In the genomic region with DNA sequence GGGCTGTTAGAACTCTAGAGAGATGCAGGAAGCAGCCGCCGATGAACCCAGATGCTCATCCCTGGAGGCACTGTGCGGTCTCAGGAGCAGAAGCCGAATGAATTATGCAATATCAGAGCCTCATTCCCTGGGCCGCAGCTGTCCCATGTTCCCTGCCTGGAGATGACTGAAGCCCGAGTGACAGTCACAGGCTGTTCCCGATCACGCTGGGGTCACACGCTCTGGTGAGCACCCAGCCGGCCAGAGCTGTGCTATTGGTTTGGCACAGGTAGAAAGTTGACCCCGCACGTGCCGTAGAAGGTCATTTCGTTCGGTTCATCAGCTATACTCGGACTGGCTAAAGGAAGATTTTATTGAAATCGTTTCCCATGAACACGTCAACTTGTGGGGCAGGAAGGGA, we compare ENCODE assay signal across 1 cellular context.
A peak's percentile ranks its signal among the peaks of the same experiment; 100 is the strongest.
TF ChIP-seq lines count a peak whose summit lies in the region.

No MANE protein-coding gene starts in this region.

TF ChIP-seq in IMR-90, 13 proteins besides CTCF, POLR2A, EP300 and RAD21:
- TF ChIP-seq NFE2L2 (IDR thresholded peaks at IDR 0.05; ENCODE audit: low read depth, low read length) (no peak), CEBPB (IDR thresholded peaks at IDR 0.05; ENCODE audit: low read depth, low read length) (peak; percentile 23; the same call in 1 of the 2 replicates)
